20 cellular contexts compared by ENCODE assay signal in the genomic region with DNA sequence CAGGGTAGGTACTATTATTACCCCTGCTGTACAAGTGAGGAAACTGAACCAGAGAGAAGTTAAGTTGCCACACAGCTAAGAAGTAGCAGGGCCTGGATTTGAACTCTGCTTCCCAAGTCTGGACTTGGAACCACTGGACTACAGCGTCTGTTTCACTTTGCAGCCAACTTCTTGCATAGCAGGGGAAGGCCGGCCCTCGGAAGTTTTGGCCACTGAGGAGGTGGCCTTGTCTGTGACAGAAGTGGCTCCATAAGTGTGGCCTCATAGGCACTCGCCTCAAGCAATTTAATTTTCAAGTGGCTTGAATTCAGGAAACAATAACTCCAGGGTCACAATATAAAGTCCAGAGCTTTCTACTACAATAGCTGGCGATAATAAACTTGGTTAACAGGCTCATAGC. TPM values are rescaled to one million over a fixed set of nuclear protein-coding genes. Genes with fewer than 3 reads are reported as not detected.
DNase-seq lines count a peak whose midpoint lies in the region; ATAC-seq and TF ChIP-seq lines count a peak whose summit lies in the region.
"Had no signal": no experiment of that assay in that cellular context is flagged by ENCODE, and none has a peak within 500 bp of the region (broad histone marks: within the 10 kb centered on the region; RNA-seq: fewer than 3 reads in every experiment).

No MANE protein-coding gene starts in this region.

- H3K79me2 ChIP-seq in PC-9 (ENCODE audit: low read depth) (peaks cover 84% of the 10 kb centered on the region), smooth muscle cell (ENCODE audit: low read depth) (no peaks in the 10 kb centered on the region)

- H3K27ac ChIP-seq in PC-9 (no peak overlapping the region), mesenchymal stem cell (ENCODE audit: low read length, poor library complexity, severe bottlenecking) (no peak overlapping the region), smooth muscle cell (ENCODE audit: low read depth) (peak overlapping the region; percentile 99)
- H3K27ac ChIP-seq: BLaER1 treated with 17β-estradiol and CSF1 and Interleukin-3, amounts not matched to agents 10 nM and 100 nM had no signal

- no peak overlapping the region for H2AK5ac ChIP-seq in mesenchymal stem cell (ENCODE audit: low read length, severe bottlenecking)

- H3K36me3 ChIP-seq in PC-9 (ENCODE audit: low read depth) (no peaks in the 10 kb centered on the region), mesenchymal stem cell (ENCODE audit: control insufficient read depth in 1 of 2, insufficient read depth in 2 of 2, low read depth in 1 of 2, low read length in 2 of 2) (no peaks in the 10 kb centered on the region), smooth muscle cell (ENCODE audit: low read depth) (no peaks in the 10 kb centered on the region)
- H3K36me3 ChIP-seq: BLaER1 treated with 17β-estradiol and CSF1 and Interleukin-3, amounts not matched to agents 10 nM and 100 nM; SJSA1 had no signal

- peak overlapping the region in 1 of 2 experiments; percentile 74 for H3K4ac ChIP-seq in mesenchymal stem cell (ENCODE audit: low read depth in 1 of 2, low read length in 2 of 2)

- no peak overlapping the region for H2BK5ac ChIP-seq in mesenchymal stem cell (ENCODE audit: low read depth, low read length, poor library complexity, severe bottlenecking)

- no TSS peak for BruUV-seq in PC-9 (replicated peaks; lab: Mats Ljungman, UMichigan)

- no peaks in the 10 kb centered on the region for H4K20me1 ChIP-seq in PC-9 (ENCODE audit: insufficient read depth)
- H4K20me1 ChIP-seq in smooth muscle cell (ENCODE audit: low read depth) = no peaks in the 10 kb centered on the region
- H4K20me1 ChIP-seq: BLaER1 treated with 17β-estradiol and CSF1 and Interleukin-3, amounts not matched to agents 10 nM and 100 nM had no signal

- H3K4me3 ChIP-seq in PC-9 = no peak overlapping the region
- H3K4me3 ChIP-seq in mesenchymal stem cell (ENCODE audit: insufficient read depth in 1 of 2, low read depth in 1 of 2, low read length in 2 of 2) = no peak overlapping the region
- H3K4me3 ChIP-seq in smooth muscle cell = no peak overlapping the region
- H3K4me3 ChIP-seq: BLaER1 treated with 17β-estradiol and CSF1 and Interleukin-3, amounts not matched to agents 10 nM and 100 nM; SJSA1 had no signal

- no peak overlapping the region for H2BK15ac ChIP-seq in mesenchymal stem cell (ENCODE audit: low read depth, poor library complexity, severe bottlenecking)

- peak overlapping the region; percentile 46 for H4K8ac ChIP-seq in mesenchymal stem cell (ENCODE audit: low read length)

- H3K4me1 ChIP-seq in PC-9 (replicated peaks; ENCODE audit: insufficient read depth) = peaks cover 75% of the 10 kb centered on the region
- peaks cover 10% of the 10 kb centered on the region for H3K4me1 ChIP-seq in mesenchymal stem cell (ENCODE audit: control insufficient read depth, insufficient read depth, low read depth, low read length)
- peaks cover 26% of the 10 kb centered on the region for H3K4me1 ChIP-seq in smooth muscle cell (ENCODE audit: low read depth)

- peak overlapping the region; percentile 18 for H4K91ac ChIP-seq in mesenchymal stem cell (ENCODE audit: low read length)

- H2BK12ac ChIP-seq in mesenchymal stem cell (ENCODE audit: low read length in 2 of 2) = peak overlapping the region; percentile 59 to 83

- H3K23ac ChIP-seq in mesenchymal stem cell (ENCODE audit: low read length in 2 of 2) = no peak overlapping the region

- no peaks in the 10 kb centered on the region for H3K9me3 ChIP-seq in PC-9 (ENCODE audit: insufficient read depth, low read depth)
- no peaks in the 10 kb centered on the region for H3K9me3 ChIP-seq in mesenchymal stem cell (ENCODE audit: control insufficient read depth, low read length)
- H3K9me3 ChIP-seq in smooth muscle cell (replicated peaks; ENCODE audit: low read depth) = no peaks in the 10 kb centered on the region
- H3K9me3 ChIP-seq: BLaER1 treated with 17β-estradiol and CSF1 and Interleukin-3, amounts not matched to agents 10 nM and 100 nM; Caco-2; SJSA1 had no signal

- DNase-seq in DMS79 (lab: John Stamatoyannopoulos, UW) = peak; percentile 78
- DNase-seq in DMS79 treated with DMSO at 0.1 percent for 48 hours (lab: John Stamatoyannopoulos, UW) = no peak
- no peak for DNase-seq in PC-9
- DNase-seq in mesenchymal stem cell = no peak
- DNase-seq in smooth muscle cell (lab: John Stamatoyannopoulos, UW; ENCODE audit: unreplicated experiment) = no peak
- no peak for DNase-seq in EL
- DNase-seq: Caco-2; CD4-positive, alpha-beta memory T cell; DMS 273 treated with DMSO at 0.1 percent for 48 hours; Karpas-422; NCI-H1694 treated with DMSO at 0.1 percent for 48 hours; NCI-H2081 treated with DMSO at 0.1 percent for 48 hours; NCI-H748 treated with DMSO at 0.1 percent for 48 hours; NK-92 treated with Interleukin-12 subunit alpha and Interleukin-12 subunit beta, amount 100 ng/mL, for 24 hours had no signal

- no peaks in the 10 kb centered on the region for H3K9me2 ChIP-seq in PC-9 (ENCODE audit: insufficient read depth)

- intact Hi-C loops in PC-9 (cut with micrococcal nuclease; ENCODE audit: unreplicated experiment) = no loop called here

- peak overlapping the region; percentile 59 to 77 for H3K18ac ChIP-seq in mesenchymal stem cell (ENCODE audit: low read depth in 1 of 2, low read length in 2 of 2)

- no peak for ATAC-seq in GM19351 (IDR thresholded peaks at IDR 0.05; ENCODE audit: unreplicated experiment)
- ATAC-seq in GM21717 (IDR thresholded peaks at IDR 0.05; ENCODE audit: unreplicated experiment) = no peak
- ATAC-seq: HCT116, Panc1 had no signal

- WGBS in mesenchymal stem cell = 95% methylated on average over 5 of the region's 5 CpGs
- WGBS in smooth muscle cell (ENCODE audit: low lambda C conversion rate) = 98% methylated on average over 5 of the region's 5 CpGs

- CTCF ChIA-PET in PC-9 (lab: Charles Lee) = no interaction called here

- no peaks in the 10 kb centered on the region for H3K27me3 ChIP-seq in PC-9 (ENCODE audit: insufficient read depth, low read depth)
- peaks cover 23 to 28% of the 10 kb centered on the region in 2 experiments for H3K27me3 ChIP-seq in mesenchymal stem cell (ENCODE audit: control insufficient read depth in 1 of 2, insufficient read depth in 1 of 2, low read length in 2 of 2)
- H3K27me3 ChIP-seq in smooth muscle cell (ENCODE audit: low read depth) = no peaks in the 10 kb centered on the region
- H3K27me3 ChIP-seq: BLaER1 treated with 17β-estradiol and CSF1 and Interleukin-3, amounts not matched to agents 10 nM and 100 nM; SJSA1 had no signal

- POLR2A ChIA-PET in PC-9 (lab: Charles Lee; ENCODE audit: unreplicated experiment) = no interaction called here

- no peak overlapping the region for H2AFZ ChIP-seq in PC-9
- H2AFZ ChIP-seq in mesenchymal stem cell (ENCODE audit: low read depth, low read length) = no peak overlapping the region
- no peak overlapping the region for H2AFZ ChIP-seq in smooth muscle cell (ENCODE audit: low read depth)

- H2BK120ac ChIP-seq in mesenchymal stem cell (ENCODE audit: low read depth, low read length) = peak overlapping the region; percentile 57

- H3K14ac ChIP-seq in mesenchymal stem cell (ENCODE audit: low read length in 2 of 2) = no peak overlapping the region

- H3F3A ChIP-seq in PC-9 (ENCODE audit: insufficient read depth, low read depth) (peaks cover 35% of the 10 kb centered on the region), smooth muscle cell (ENCODE audit: low read depth) (peaks cover 10% of the 10 kb centered on the region)

- H3K79me1 ChIP-seq in mesenchymal stem cell (replicated peaks; ENCODE audit: low read length, poor library complexity, severe bottlenecking) = no peaks in the 10 kb centered on the region

- H3K4me2 ChIP-seq in PC-9 (peak overlapping the region; percentile 71; the same call in 1 of the 2 replicates), mesenchymal stem cell (ENCODE audit: low read length, poor library complexity, severe bottlenecking) (no peak overlapping the region), smooth muscle cell (no peak overlapping the region)
- H3K4me2 ChIP-seq: BLaER1 treated with 17β-estradiol and CSF1 and Interleukin-3, amounts not matched to agents 10 nM and 100 nM had no signal

- TF ChIP-seq CTCF in PC-9 (conservative IDR thresholded peaks at IDR 0.05) = no peak
- TF ChIP-seq CTCF in smooth muscle cell (IDR thresholded peaks at IDR 0.05; ENCODE audit: borderline replicate concordance, insufficient read depth, poor library complexity, severe bottlenecking) = no peak

- H3K9ac ChIP-seq in mesenchymal stem cell (ENCODE audit: low read length) = no peak overlapping the region
- no peak overlapping the region for H3K9ac ChIP-seq in smooth muscle cell (ENCODE audit: low read depth)
- H3K9ac ChIP-seq: BLaER1 treated with 17β-estradiol and CSF1 and Interleukin-3, amounts not matched to agents 10 nM and 100 nM had no signal

RNA-seq across cellular contexts. Expression of a gene that starts 41.4 kb away (rescaled TPM):
- total RNA-seq in PC-9 (2021) (52.0 and 53.1 TPM in 2 replicates), smooth muscle cell (0.45 and 0.67 TPM in 2 replicates)
- polyA plus RNA-seq in mesenchymal stem cell (2013, experiment 1 of 2) = 4.0 TPM
- polyA plus RNA-seq in mesenchymal stem cell (2013, experiment 2 of 2) = 4.8 TPM
- polyA plus RNA-seq in smooth muscle cell = 0.85 and 2.5 TPM in 2 replicates

Comparison
In these comparisons a context has a peak if more than half of its experiments do, and no peak if none do; other contexts are left out.
1. RNA of a gene that starts 41.4 kb away (total RNA-seq): 52.0 to 53.1 TPM in PC-9; 0.45 to 0.67 TPM in smooth muscle cell; every median in the first group is over 10 times any median in the second.